ENCODE assay signal across 8 cellular contexts in genomic region chr12:89350260-89350659, GRCh38. TPM values are rescaled to one million over a fixed set of nuclear protein-coding genes. Genes with fewer than 3 reads are reported as not detected.
A peak's percentile ranks its signal among the peaks of the same experiment; 100 is the strongest.
DNase-seq lines count a peak whose midpoint lies in the region; ATAC-seq, FAIRE-seq and TF ChIP-seq lines count a peak whose summit lies in the region.

No MANE protein-coding gene starts in this region.

- 0 out of 2 replicates have a peak overlapping the region, but pooled peaks have one; percentile 81 for H4K91ac ChIP-seq in IMR-90 (ENCODE audit: insufficient read depth, low read depth, low read length)

- no peaks in the 10 kb centered on the region for H3K9me3 ChIP-seq in A673 (ENCODE audit: low read depth, low read length, poor library complexity, severe bottlenecking)
- H3K9me3 ChIP-seq in IMR-90 (ENCODE audit: control insufficient read depth, insufficient read depth, low read length), result no peaks in the 10 kb centered on the region
- no peaks in the 10 kb centered on the region for H3K9me3 ChIP-seq in muscle layer of colon (ENCODE audit: low read length)

- FAIRE-seq in GM12891 (lab: Jason Lieb, UNC), result no peak

- H3K36me3 ChIP-seq in A673 (ENCODE audit: insufficient read depth, low read length, poor library complexity, severe bottlenecking) (peaks cover 42% of the 10 kb centered on the region), IMR-90 (ENCODE audit: control insufficient read depth, insufficient read depth, low read length) (peaks cover 11% of the 10 kb centered on the region), muscle layer of colon (ENCODE audit: insufficient read depth, low read length) (peaks cover 15% of the 10 kb centered on the region)

- H2AFZ ChIP-seq in IMR-90 (replicated peaks; ENCODE audit: low read length, poor library complexity), result no peak overlapping the region

- TF ChIP-seq POLR2A in IMR-90 (IDR thresholded peaks at IDR 0.05; ENCODE audit: low read depth, low read length) (no peak), GM12891 (IDR thresholded peaks at IDR 0.05; ENCODE audit: low read depth, low read length) (no peak)

- intact Hi-C loops in A673 (cut with micrococcal nuclease; ENCODE audit: unreplicated experiment), result no loop called here
- intact Hi-C loops in IMR-90 (cut with micrococcal nuclease), result loop anchor here (1.0 to 5.0 kb wide), 3 partner anchors 168 to 299 kb away; no protein-coding TSS in a partner anchor

- peaks cover 32% of the 10 kb centered on the region for H4K20me1 ChIP-seq in IMR-90 (ENCODE audit: insufficient read depth, low read length)

- H3K9me1 ChIP-seq in IMR-90 (ENCODE audit: insufficient read depth, low read length), result peaks cover 7% of the 10 kb centered on the region; the same call in 1 of the 2 replicates

- H3K79me1 ChIP-seq in IMR-90 (ENCODE audit: low read depth in 1 of 2, low read length in 2 of 2), result peaks cover 6 to 54% of the 10 kb centered on the region in 2 experiments

- H3K4me3 ChIP-seq in A673 (ENCODE audit: low read depth, low read length, poor library complexity, severe bottlenecking) (peak overlapping the region; percentile 68), IMR-90 (ENCODE audit: insufficient read depth, low read depth, low read length) (peak overlapping the region; percentile 91), choroid plexus epithelial cell (ENCODE audit: low read depth, low read length) (peak overlapping the region; percentile 94), muscle layer of colon (ENCODE audit: low read depth in 1 of 2, low read length in 2 of 2) (peak overlapping the region; percentile 76 to 84)

- H2BK5ac ChIP-seq in IMR-90 (ENCODE audit: low read depth, low read length, poor library complexity, severe bottlenecking), result peak overlapping the region; percentile 88

- no peak overlapping the region; the same call in 1 of the 2 replicates for H2AK5ac ChIP-seq in IMR-90 (ENCODE audit: low read depth, low read length)

- H4K5ac ChIP-seq in IMR-90 (ENCODE audit: low read depth, low read length), result no peak overlapping the region

- peak overlapping the region; percentile 97 for H3K27ac ChIP-seq in A673 (ENCODE audit: low read depth, low read length, poor library complexity, severe bottlenecking)
- H3K27ac ChIP-seq in IMR-90 (ENCODE audit: insufficient read depth, low read length), result peak overlapping the region; percentile 90
- H3K27ac ChIP-seq in muscle layer of colon (ENCODE audit: low read depth, low read length), result peak overlapping the region; percentile 94

- H3K4me2 ChIP-seq in IMR-90 (ENCODE audit: low read depth, low read length), result peak overlapping the region; percentile 78

- no peak for TF ChIP-seq RAD21 in IMR-90 (IDR thresholded peaks at IDR 0.05; ENCODE audit: low read length)

- H3K14ac ChIP-seq in IMR-90 (replicated peaks; ENCODE audit: low read depth, low read length), result peak overlapping the region; percentile 96

- H3K4me1 ChIP-seq in A673 (ENCODE audit: insufficient read depth, low read length, poor library complexity, severe bottlenecking), result peaks cover 22% of the 10 kb centered on the region
- peaks cover 9% of the 10 kb centered on the region for H3K4me1 ChIP-seq in IMR-90 (ENCODE audit: control insufficient read depth, insufficient read depth, low read length)
- peaks cover 30% of the 10 kb centered on the region for H3K4me1 ChIP-seq in muscle layer of colon (ENCODE audit: insufficient read depth, low read length)

- H3K18ac ChIP-seq in IMR-90 (ENCODE audit: low read depth, low read length), result peak overlapping the region; percentile 21; the same call in 1 of the 2 replicates

- H4K8ac ChIP-seq in IMR-90 (ENCODE audit: low read depth in 2 of 2, low read length in 2 of 2), result peak overlapping the region; percentile 34 to 38; a peak in 2 of 4 replicates

- H3K4ac ChIP-seq in IMR-90 (ENCODE audit: low read depth, low read length), result peak overlapping the region; percentile 92

- no peak for ATAC-seq in IMR-90 (ENCODE audit: low read depth)

- 7% methylated on average over 3 of the region's 8 CpGs; no CpG with 5 or more reads in 1 of the 2 experiments for WGBS in IMR-90 (ENCODE audit: extremely low coverage in 2 of 2, insufficient read length in 1 of 2), 2 experiments

- H2BK15ac ChIP-seq in IMR-90 (ENCODE audit: low read depth, low read length), result peak overlapping the region; percentile 40; the same call in 1 of the 3 replicates

- no peak overlapping the region for H2AK9ac ChIP-seq in IMR-90 (replicated peaks; ENCODE audit: low read depth, low read length, poor library complexity)

- no peak for DNase-seq in A673 (ENCODE audit: low spot score)
- DNase-seq in IMR-90, result no peak
- no peak for DNase-seq in choroid plexus epithelial cell (ENCODE audit: low read depth)
- no peak for DNase-seq in T-helper 9 cell
- no peak for DNase-seq in OCI-M1 (lab: John Stamatoyannopoulos, UW)
- DNase-seq in GM12891 (ENCODE audit: insufficient read length, low spot score), result no peak
- no peak for DNase-seq in ACHN

- peak overlapping the region; percentile 99 for H3K23ac ChIP-seq in IMR-90 (ENCODE audit: low read depth, low read length)

- POLR2A ChIA-PET in A673 (lab: Charles Lee; ENCODE audit: low non-redundant PET), result interaction anchor here (1.0 kb wide), 1 partner anchor 141 kb away, joined by 3 read pairs; no protein-coding TSS in a partner anchor
- POLR2A ChIA-PET in IMR-90 (lab: Charles Lee; ENCODE audit: unreplicated experiment), result interaction anchor here (1.5 to 5.3 kb wide), 2 partner anchors 101 to 111 kb away, joined by 7 to 54 read pairs; no protein-coding TSS in a partner anchor

- H3K27me3 ChIP-seq in A673 (replicated peaks; ENCODE audit: insufficient read depth, low read depth, low read length, poor library complexity) (no peaks in the 10 kb centered on the region), IMR-90 (ENCODE audit: control insufficient read depth, insufficient read depth, low read length) (no peaks in the 10 kb centered on the region), muscle layer of colon (ENCODE audit: control insufficient read depth in 1 of 2, insufficient read depth in 2 of 2, low read length in 2 of 2) (no peaks in the 10 kb centered on the region)

- H2BK20ac ChIP-seq in IMR-90 (ENCODE audit: low read depth, low read length), result no peak overlapping the region

- TSS peak; percentile 56 for BruUV-seq in A673 (replicated peaks; lab: Mats Ljungman, UMichigan)
- no TSS peak for BruUV-seq in IMR-90 (replicated peaks; lab: Mats Ljungman, UMichigan)

- in situ Hi-C loops in IMR-90 (cut with MboI; ENCODE audit: low sequenced_read_pairs) (loop anchor here (10.0 kb wide), 1 partner anchor 175 kb away; the partner anchor contains the start of genes GALNT4 and POC1B), ACHN (cut with HindIII; ENCODE audit: low pct_ligation_motif_present, low pct_unique_long_range_greater_than_20kb, low sequenced_read_pairs) (no loop called here)

- dilution Hi-C loops in IMR-90 (cut with HindIII; ENCODE audit: low sequenced_read_pairs, unreplicated experiment), result no loop called here

- peak overlapping the region; percentile 89 for H3K9ac ChIP-seq in IMR-90 (ENCODE audit: low read depth, low read length)
- H3K9ac ChIP-seq in muscle layer of colon (ENCODE audit: low read length), result peak overlapping the region; percentile 44

- TF ChIP-seq CTCF in A673 (conservative IDR thresholded peaks at IDR 0.05; ENCODE audit: low read depth, low read length) (no peak), IMR-90 (conservative IDR thresholded peaks at IDR 0.05; ENCODE audit: low read depth, low read length) (no peak), choroid plexus epithelial cell (conservative IDR thresholded peaks at IDR 0.05; ENCODE audit: low read depth, low read length) (no peak)

- CTCF ChIA-PET in A673 (lab: Charles Lee), result interaction anchor here (0.5 kb wide), 1 partner anchor 109 kb away, joined by 3 read pairs; no protein-coding TSS in a partner anchor
- CTCF ChIA-PET in IMR-90 (lab: Yijun Ruan, JAX), result no interaction called here

- peak overlapping the region; percentile 72 for H3K56ac ChIP-seq in IMR-90 (ENCODE audit: extremely low read depth, insufficient read depth, low read length)

- H2BK120ac ChIP-seq in IMR-90 (ENCODE audit: low read depth, low read length), result peak overlapping the region; percentile 65

TF ChIP-seq in IMR-90, 13 proteins besides CTCF, POLR2A, EP300 and RAD21:
- TF ChIP-seq CHD1 (IDR thresholded peaks at IDR 0.05; ENCODE audit: low read depth, low read length) (peak; percentile 44; the same call in 1 of the 2 replicates), NFE2L2 (IDR thresholded peaks at IDR 0.05; ENCODE audit: low read depth, low read length) (no peak), ELK1 (IDR thresholded peaks at IDR 0.05; ENCODE audit: borderline replicate concordance, low read depth, low read length) (no peak), BHLHE40 (IDR thresholded peaks at IDR 0.05; ENCODE audit: low read depth, low read length) (no peak)
TF ChIP-seq in IMR-90: peak in this region for 1.

TF ChIP-seq in GM12891, 5 proteins besides CTCF, POLR2A, EP300 and RAD21:
- TF ChIP-seq POLR2AphosphoS5 (IDR thresholded peaks at IDR 0.05; ENCODE audit: low read depth, low read length), result no peak
- TF ChIP-seq PAX5 (IDR thresholded peaks at IDR 0.05; ENCODE audit: insufficient read depth, low read length, severe bottlenecking), result no peak
- TF ChIP-seq TAF1 (IDR thresholded peaks at IDR 0.05; ENCODE audit: low read depth, low read length), result no peak
- no peak for TF ChIP-seq SPI1 (IDR thresholded peaks at IDR 0.05; ENCODE audit: low read depth, low read length)
- TF ChIP-seq POU2F2 (IDR thresholded peaks at IDR 0.05; ENCODE audit: low read depth, low read length), result no peak

RNA-seq across cellular contexts. Expression of gene DUSP6, which starts 2.0 kb away (rescaled TPM):
- total RNA-seq in A673 (2021) (207 and 226 TPM in 2 replicates), IMR-90 (2012; rRNA removed) (70.1 and 78.6 TPM in 2 replicates)
- polyA plus RNA-seq in IMR-90 (2012; rRNA removed), result 38.5 and 59.0 TPM in 2 replicates
- 16.4 and 21.0 TPM in 2 replicates for polyA plus RNA-seq in IMR-90 (2012; cell fraction: cytosol; rRNA removed)
- polyA plus RNA-seq in IMR-90 (2012; cell fraction: nucleus; rRNA removed; ENCODE audit: low replicate concordance), result 213 and 221 TPM in 2 replicates
- 0.19 TPM for polyA plus RNA-seq in GM12891 (2012; ENCODE audit: low read depth, missing spikeins)
